In genomic region chr11:34263462-34264186, GRCh38 we compare ENCODE assay signal across 9 cellular contexts.
DNase-seq lines count a peak whose midpoint lies in the region; ATAC-seq and TF ChIP-seq lines count a peak whose summit lies in the region.
"Had no signal": no experiment of that assay in that cellular context is flagged by ENCODE, and none has a peak within 500 bp of the region (broad histone marks: within the 10 kb centered on the region; RNA-seq: fewer than 3 reads in every experiment).

No MANE protein-coding gene starts in this region.

- no peak overlapping the region for H3K4me3 Mint-ChIP-seq in immature natural killer cell

- CTCF ChIA-PET in HEK293 (lab: Yijun Ruan, JAX), result interaction anchor here (0.5 to 1.0 kb wide), 2 partner anchors 12 to 102 kb away, joined by 3 to 4 read pairs; no protein-coding TSS in a partner anchor
- CTCF ChIA-PET in Panc1 (lab: Charles Lee), result no interaction called here

- TF ChIP-seq CTCF in HEK293 (tag by site-specific recombination; IDR thresholded peaks at IDR 0.05) (no peak), Panc1 (IDR thresholded peaks at IDR 0.05) (no peak), foreskin keratinocyte (conservative IDR thresholded peaks at IDR 0.05) (no peak)

- no peak overlapping the region for H3K27ac Mint-ChIP-seq in immature natural killer cell

- ATAC-seq in Panc1 (peak; percentile 93), foreskin keratinocyte (peak; percentile 97), GM21786 (IDR thresholded peaks at IDR 0.05; ENCODE audit: unreplicated experiment) (no peak)

- intact Hi-C loops in Panc1 (cut with micrococcal nuclease; ENCODE audit: unreplicated experiment), result no loop called here

- no peaks in the 10 kb centered on the region for H3K36me3 Mint-ChIP-seq in immature natural killer cell

- H3K36me3 ChIP-seq in HEK293 (ENCODE audit: control insufficient read depth in 2 of 2, insufficient read depth in 1 of 2, low read length in 2 of 2) (no peaks in the 10 kb centered on the region), Panc1 (ENCODE audit: control insufficient read depth, insufficient read depth, low read length) (no peaks in the 10 kb centered on the region)

- H3K4me3 ChIP-seq in HEK293 (ENCODE audit: low read depth, low read length) (no peak overlapping the region), Panc1 (ENCODE audit: low read depth in 2 of 2, low read length in 2 of 2) (no peak overlapping the region)

- no peaks in the 10 kb centered on the region for H3K4me1 Mint-ChIP-seq in immature natural killer cell

- H3K27me3 ChIP-seq in Panc1 (ENCODE audit: control insufficient read depth, insufficient read depth, low read length) (no peaks in the 10 kb centered on the region), foreskin keratinocyte (no peaks in the 10 kb centered on the region)

- H3K4me1 ChIP-seq in HEK293 (ENCODE audit: control insufficient read depth, insufficient read depth, low read length) (peaks cover 9% of the 10 kb centered on the region), Panc1 (ENCODE audit: control insufficient read depth, insufficient read depth, low read length) (peaks cover 52% of the 10 kb centered on the region), foreskin keratinocyte (peaks cover 9% of the 10 kb centered on the region)

- DNase-seq in Panc1 (ENCODE audit: low read depth, low spot score) (peak; percentile 81), foreskin keratinocyte (peak; percentile 82 to 91), stromal cell of bone marrow (ENCODE audit: low read depth) (peak; percentile 42), immature natural killer cell (no peak), occipital lobe (lab: John Stamatoyannopoulos, UW) (no peak), globus pallidus (ENCODE audit: low spot score) (no peak)
- DNase-seq: OCI-M1 had no signal

- H3K27ac ChIP-seq in HEK293 (ENCODE audit: extremely low read depth, low read depth, low read length) (no peak overlapping the region; the same call in 1 of the 2 replicates), Panc1 (ENCODE audit: low read length) (peak overlapping the region; percentile 87), foreskin keratinocyte (peak overlapping the region; percentile 76)

- no peaks in the 10 kb centered on the region for H3K9me3 Mint-ChIP-seq in immature natural killer cell

- BruUV-seq in Panc1 (replicated peaks; lab: Mats Ljungman, UMichigan), result no TSS peak

- H3K9me3 ChIP-seq in HEK293 (ENCODE audit: control insufficient read depth, insufficient read depth, low read depth, low read length), result no peaks in the 10 kb centered on the region
- no peaks in the 10 kb centered on the region for H3K9me3 ChIP-seq in Panc1 (ENCODE audit: control insufficient read depth, insufficient read depth, low read depth, low read length)

- in situ Hi-C loops in Panc1 (cut with HindIII; ENCODE audit: low pct_unique_long_range_greater_than_20kb, low sequenced_read_pairs), result no loop called here

- peaks cover 0 to 9% (median 0%) of the 10 kb centered on the region in 3 donors for H3K27me3 Mint-ChIP-seq in immature natural killer cell (ENCODE audit: low read depth in 3 of 3)

- POLR2A ChIA-PET in HEK293 (lab: Yijun Ruan, JAX), result interaction anchor here (2.9 kb wide), 1 partner anchor 13 kb away, joined by 6 read pairs; no protein-coding TSS in a partner anchor
- POLR2A ChIA-PET in Panc1 (lab: Charles Lee), result interaction anchor here (0.5 kb wide), 1 partner anchor 527 kb away, joined by 4 read pairs; no protein-coding TSS in a partner anchor

TF ChIP-seq in HEK293, 187 proteins besides CTCF, POLR2A, EP300 and RAD21 (continues in another document):
- no peak for TF ChIP-seq ZNF302 (tag by site-specific recombination; IDR thresholded peaks at IDR 0.05; ENCODE audit: low read depth)
- no peak for TF ChIP-seq ZNF394 (tag by site-specific recombination; IDR thresholded peaks at IDR 0.05; ENCODE audit: borderline replicate concordance)
- TF ChIP-seq PBX3 (CRISPR knock-in tag; IDR thresholded peaks at IDR 0.05), result no peak
- no peak for TF ChIP-seq ZBTB20 (tag by site-specific recombination; IDR thresholded peaks at IDR 0.05)
- TF ChIP-seq ZNF398 (tag by site-specific recombination; IDR thresholded peaks at IDR 0.05), result no peak
- peak; percentile 70 for TF ChIP-seq PRDM4 (tag by site-specific recombination; IDR thresholded peaks at IDR 0.05)
- TF ChIP-seq ZNF146 (tag by site-specific recombination; IDR thresholded peaks at IDR 0.05), result 0 out of 2 replicates have a peak, but pooled peaks have one; percentile 3
- TF ChIP-seq ZNF529 (tag by site-specific recombination; IDR thresholded peaks at IDR 0.05; ENCODE audit: insufficient replicate concordance), result no peak
- peak; percentile 84 for TF ChIP-seq HIC1 (tag by site-specific recombination; IDR thresholded peaks at IDR 0.05)
- no peak for TF ChIP-seq ZNF184 (tag by site-specific recombination; IDR thresholded peaks at IDR 0.05)
- no peak for TF ChIP-seq ZNF707 (tag by site-specific recombination; IDR thresholded peaks at IDR 0.05)
- no peak; the same call in 1 of the 2 replicates for TF ChIP-seq OVOL3 (tag by site-specific recombination; IDR thresholded peaks at IDR 0.05)
- TF ChIP-seq ZXDB (tag by site-specific recombination; IDR thresholded peaks at IDR 0.05), result peak; percentile 50; the same call in 1 of the 2 replicates
- peak; percentile 62; the same call in 1 of the 2 replicates for TF ChIP-seq KLF17 (tag by site-specific recombination; IDR thresholded peaks at IDR 0.05)
- TF ChIP-seq ZNF768 (tag by site-specific recombination; IDR thresholded peaks at IDR 0.05), result no peak
- no peak for TF ChIP-seq ZFP41 (tag by site-specific recombination; IDR thresholded peaks at IDR 0.05; ENCODE audit: borderline replicate concordance)

Comparison
In these comparisons a context has a peak if more than half of its experiments do, and no peak if none do; other contexts are left out.
1. DNase-seq: peak in Panc1 (single experiment), foreskin keratinocyte (2 of 2) and stromal cell of bone marrow (single experiment); none in immature natural killer cell (0 of 3), occipital lobe (single experiment) and globus pallidus (single experiment).